ENCODE assay signal across 8 cellular contexts in genomic region chr7:16891338-16891737, GRCh38. TPM values are rescaled to one million over a fixed set of nuclear protein-coding genes. Genes with fewer than 3 reads are reported as not detected.
DNase-seq lines count a peak whose midpoint lies in the region; ATAC-seq, FAIRE-seq and TF ChIP-seq lines count a peak whose summit lies in the region.

No MANE protein-coding gene starts in this region.

- peaks cover 0 to 8% (median 2%) of the 10 kb centered on the region in 5 donors for H3K27me3 Mint-ChIP-seq in naive thymus-derived CD4-positive, alpha-beta T cell

- TF ChIP-seq CTCF in AG04450 (IDR thresholded peaks at IDR 0.05; ENCODE audit: low read depth, low read length) (peak; percentile 66), GM06990 (IDR thresholded peaks at IDR 0.05; ENCODE audit: insufficient read depth, low read length, poor library complexity, severe bottlenecking) (peak; percentile 36), OCI-LY1 (IDR thresholded peaks at IDR 0.05; ENCODE audit: low read length) (peak; percentile 69), endothelial cell of umbilical vein (IDR thresholded peaks at IDR 0.05; ENCODE audit: extremely low read depth in 1 of 2, insufficient read depth in 1 of 2, low read depth in 1 of 2, low read length in 2 of 2) (peak; percentile 15 to 31)

- DNase-seq in AG04450 (ENCODE audit: low read depth, low spot score) (peak; percentile 30), GM06990 (ENCODE audit: extremely low read depth, insufficient read length) (no peak), endothelial cell of umbilical vein (ENCODE audit: low read depth, low spot score) (peak; percentile 56), HuH-7.5 (ENCODE audit: low spot score) (no peak)
- DNase-seq in naive thymus-derived CD4-positive, alpha-beta T cell = peak in 6 of 9 donors; percentile 1 to 35 (median 28)

- POLR2A ChIA-PET in AG04450 (lab: Yijun Ruan, JAX) (no interaction called here), endothelial cell of umbilical vein (lab: Charles Lee) (no interaction called here)
- POLR2A ChIA-PET in naive thymus-derived CD4-positive, alpha-beta T cell (lab: Charles Lee) = no interaction called here

- no TSS peak for BruUV-seq in endothelial cell of umbilical vein (replicated peaks; lab: Mats Ljungman, UMichigan)

- no peak for FAIRE-seq in endothelial cell of umbilical vein (lab: Jason Lieb, UNC)

- no peak overlapping the region for H3K4me2 ChIP-seq in OCI-LY1 (ENCODE audit: low read length)
- H3K4me2 ChIP-seq in endothelial cell of umbilical vein (ENCODE audit: insufficient read depth, low read length) = no peak overlapping the region

- peaks cover 0 to 11% (median 0%) of the 10 kb centered on the region in 7 donors for H3K4me1 Mint-ChIP-seq in naive thymus-derived CD4-positive, alpha-beta T cell

- no peak overlapping the region for H3K27ac ChIP-seq in AG04450 (ENCODE audit: low read depth, low read length)
- H3K27ac ChIP-seq in OCI-LY1 (ENCODE audit: low read depth, low read length, poor library complexity, severe bottlenecking) = no peak overlapping the region
- no peak overlapping the region for H3K27ac ChIP-seq in endothelial cell of umbilical vein (ENCODE audit: insufficient read depth, low read depth, low read length)
- H3K27ac ChIP-seq in naive thymus-derived CD4-positive, alpha-beta T cell (ENCODE audit: low read depth, low read length) = no peak overlapping the region

- H3K27ac Mint-ChIP-seq in naive thymus-derived CD4-positive, alpha-beta T cell = no peak overlapping the region

- H3K9me2 ChIP-seq in OCI-LY1 (ENCODE audit: low read depth, low read length) = no peaks in the 10 kb centered on the region

- H3K9ac ChIP-seq in OCI-LY1 (ENCODE audit: low read length) (no peak overlapping the region), endothelial cell of umbilical vein (replicated peaks; ENCODE audit: extremely low read depth, insufficient read depth, low read length) (no peak overlapping the region)

- H3K36me3 Mint-ChIP-seq in naive thymus-derived CD4-positive, alpha-beta T cell = no peaks in the 10 kb centered on the region

- no peaks in the 10 kb centered on the region for H3K79me2 ChIP-seq in OCI-LY1 (ENCODE audit: insufficient read depth, low read length)
- no peaks in the 10 kb centered on the region for H3K79me2 ChIP-seq in endothelial cell of umbilical vein (ENCODE audit: control insufficient read depth, insufficient read depth, low read length)

- H3K4me1 ChIP-seq in OCI-LY1 (ENCODE audit: insufficient read depth, low read length, severe bottlenecking) = peaks cover 14% of the 10 kb centered on the region
- no peaks in the 10 kb centered on the region for H3K4me1 ChIP-seq in endothelial cell of umbilical vein (ENCODE audit: control insufficient read depth, extremely low read depth, insufficient read depth, low read length)
- no peaks in the 10 kb centered on the region for H3K4me1 ChIP-seq in naive thymus-derived CD4-positive, alpha-beta T cell (ENCODE audit: control insufficient read depth in 2 of 2, insufficient read depth in 2 of 2, low read length in 2 of 2)

- dilution Hi-C loops in endothelial cell of umbilical vein (cut with MboI; ENCODE audit: extremely low pct_ligation_motif_present, low sequenced_read_pairs) = no loop called here

- H3F3A ChIP-seq in OCI-LY1 (ENCODE audit: insufficient read depth, low read length) = no peaks in the 10 kb centered on the region

- no peaks in the 10 kb centered on the region for H3K36me3 ChIP-seq in GM06990 (ENCODE audit: control insufficient read depth, insufficient read depth, low read length)
- no peaks in the 10 kb centered on the region for H3K36me3 ChIP-seq in OCI-LY1 (ENCODE audit: insufficient read depth, low read length)
- H3K36me3 ChIP-seq in endothelial cell of umbilical vein (ENCODE audit: control insufficient read depth in 2 of 2, extremely low read depth in 1 of 2, insufficient read depth in 2 of 2, low read length in 2 of 2) = no peaks in the 10 kb centered on the region
- H3K36me3 ChIP-seq in naive thymus-derived CD4-positive, alpha-beta T cell (ENCODE audit: control insufficient read depth in 2 of 3, insufficient read depth in 3 of 3, low read length in 3 of 3) = no peaks in the 10 kb centered on the region

- no peak overlapping the region for H3K4me3 ChIP-seq in AG04450 (ENCODE audit: low read depth, low read length)
- H3K4me3 ChIP-seq in GM06990 (replicated peaks; ENCODE audit: low read depth, low read length) = no peak overlapping the region
- no peak overlapping the region for H3K4me3 ChIP-seq in OCI-LY1 (ENCODE audit: low read depth, low read length, poor library complexity, severe bottlenecking)
- H3K4me3 ChIP-seq in endothelial cell of umbilical vein (replicated peaks in 1 of 3; ENCODE audit: insufficient read depth in 1 of 3, low read depth in 1 of 3, low read length in 3 of 3) = no peak overlapping the region
- H3K4me3 ChIP-seq in naive thymus-derived CD4-positive, alpha-beta T cell (ENCODE audit: low read length) = no peak overlapping the region

- no peaks in the 10 kb centered on the region for H3K9me3 Mint-ChIP-seq in naive thymus-derived CD4-positive, alpha-beta T cell

- H3K9me3 ChIP-seq in AG04450 (ENCODE audit: control insufficient read depth, insufficient read depth, low read length) = no peaks in the 10 kb centered on the region
- H3K9me3 ChIP-seq in OCI-LY1 (ENCODE audit: low read length) = no peaks in the 10 kb centered on the region
- H3K9me3 ChIP-seq in endothelial cell of umbilical vein (replicated peaks; ENCODE audit: control insufficient read depth, insufficient read depth, low read length) = no peaks in the 10 kb centered on the region
- no peaks in the 10 kb centered on the region for H3K9me3 ChIP-seq in naive thymus-derived CD4-positive, alpha-beta T cell (ENCODE audit: control insufficient read depth in 2 of 3, low read length in 3 of 3)

- no peaks in the 10 kb centered on the region for H3K9me1 ChIP-seq in endothelial cell of umbilical vein (replicated peaks; ENCODE audit: control insufficient read depth, extremely low read depth, insufficient read depth, low read length)

- H2AFZ ChIP-seq in OCI-LY1 (ENCODE audit: low read length) (no peak overlapping the region), endothelial cell of umbilical vein (ENCODE audit: low read depth, low read length) (peak overlapping the region; percentile 11)

- intact Hi-C loops in endothelial cell of umbilical vein (cut with micrococcal nuclease) = loop anchor here (1.0 kb wide), 1 partner anchor 27 kb away; no protein-coding TSS in a partner anchor
- intact Hi-C loops in naive thymus-derived CD4-positive, alpha-beta T cell (cut with micrococcal nuclease) = loop anchor here (1.0 to 2.0 kb wide), 3 partner anchors 25 to 1454 kb away; no protein-coding TSS in a partner anchor

- H3K27me3 ChIP-seq in AG04450 (ENCODE audit: control insufficient read depth, insufficient read depth, low read length) (no peaks in the 10 kb centered on the region), GM06990 (replicated peaks; ENCODE audit: control insufficient read depth, insufficient read depth, low read length) (no peaks in the 10 kb centered on the region), OCI-LY1 (ENCODE audit: insufficient read depth, low read length) (no peaks in the 10 kb centered on the region), endothelial cell of umbilical vein (ENCODE audit: control insufficient read depth in 2 of 2, insufficient read depth in 2 of 2, low read length in 2 of 2) (no peaks in the 10 kb centered on the region)
- no peaks in the 10 kb centered on the region for H3K27me3 ChIP-seq in naive thymus-derived CD4-positive, alpha-beta T cell (ENCODE audit: control insufficient read depth in 2 of 2, insufficient read depth in 2 of 2, low read length in 2 of 2)

- H3K4me3 Mint-ChIP-seq in naive thymus-derived CD4-positive, alpha-beta T cell = peak overlapping the region in 1 of 10 donors; percentile 6

- CTCF ChIA-PET in AG04450 (lab: Charles Lee) (interaction anchor here (0.6 to 4.3 kb wide), 27 partner anchors 8 to 1462 kb away, joined by 3 to 95 read pairs (median 4); partner anchors contain the start of gene AGR3), endothelial cell of umbilical vein (lab: Charles Lee) (interaction anchor here (0.6 to 5.1 kb wide), 14 partner anchors 15 to 1454 kb away, joined by 3 to 61 read pairs (median 5); no protein-coding TSS in a partner anchor)
- CTCF ChIA-PET in naive thymus-derived CD4-positive, alpha-beta T cell (lab: Charles Lee) = interaction anchor here (1.2 to 1.3 kb wide), 2 partner anchors 27 to 92 kb away, joined by 3 to 4 read pairs; no protein-coding TSS in a partner anchor

- ATAC-seq in HG03280 (IDR thresholded peaks at IDR 0.05; ENCODE audit: unreplicated experiment) (peak; percentile 64), HG03045 (IDR thresholded peaks at IDR 0.05; ENCODE audit: unreplicated experiment) (no peak)
- ATAC-seq in naive thymus-derived CD4-positive, alpha-beta T cell = peak; percentile 63

- no peaks in the 10 kb centered on the region for H4K20me1 ChIP-seq in OCI-LY1 (ENCODE audit: insufficient read depth, low read length)
- H4K20me1 ChIP-seq in endothelial cell of umbilical vein (replicated peaks; ENCODE audit: control insufficient read depth, extremely low read depth, insufficient read depth, low read length) = no peaks in the 10 kb centered on the region

- TF ChIP-seq POLR2A in endothelial cell of umbilical vein (IDR thresholded peaks at IDR 0.05; ENCODE audit: low read depth, low read length) = no peak

TF ChIP-seq in endothelial cell of umbilical vein, 7 proteins besides CTCF, POLR2A, EP300 and RAD21:
- no peak for TF ChIP-seq POLR2AphosphoS5 (IDR thresholded peaks at IDR 0.05; ENCODE audit: insufficient read depth, low read depth, low read length)
- no peak for TF ChIP-seq EZH2 (IDR thresholded peaks at IDR 0.05; ENCODE audit: borderline replicate concordance, low read depth, low read length, severe bottlenecking)
- TF ChIP-seq MAX (IDR thresholded peaks at IDR 0.05; ENCODE audit: insufficient read depth, insufficient read length) = no peak

RNA-seq across cellular contexts. Expression of gene AGR3, which starts 9.6 kb away (rescaled TPM):
- polyA plus RNA-seq in AG04450 (2011; rRNA removed) (not detected in 2 replicates), endothelial cell of umbilical vein (not detected in 2 replicates)
- polyA minus RNA-seq in AG04450 (2011; rRNA and poly(A)+ RNA removed) = not detected in 2 replicates
- total RNA-seq in endothelial cell of umbilical vein = not detected in 2 replicates
- not detected in 2 replicates for polyA plus RNA-seq in endothelial cell of umbilical vein (2011; cell fraction: cytosol; rRNA removed)
- not detected in 2 replicates for polyA plus RNA-seq in endothelial cell of umbilical vein (2011; cell fraction: nucleus; rRNA removed)
- not detected in 2 replicates for polyA plus RNA-seq in endothelial cell of umbilical vein (2012)
- polyA minus RNA-seq in endothelial cell of umbilical vein = not detected in 2 replicates
- not detected for polyA minus RNA-seq in endothelial cell of umbilical vein (2011; cell fraction: cytosol; rRNA and poly(A)+ RNA removed)
- not detected in 2 replicates for polyA minus RNA-seq in endothelial cell of umbilical vein (2011; cell fraction: nucleus; rRNA and poly(A)+ RNA removed)
- total RNA-seq in naive thymus-derived CD4-positive, alpha-beta T cell = not detected
- polyA plus RNA-seq in naive thymus-derived CD4-positive, alpha-beta T cell = not detected

Comparison
In these comparisons a context has a peak if more than half of its experiments do, and no peak if none do; other contexts are left out.
1. DNase-seq: peak in AG04450 (single experiment), endothelial cell of umbilical vein (single experiment) and naive thymus-derived CD4-positive, alpha-beta T cell (6 of 9); none in GM06990 (single experiment) and HuH-7.5 (single experiment).
2. Peak in every context shown above with its lines, with median percentiles within 50 percentile points of each other: CTCF ChIP-seq.